ENCODE assay signal across 9 cellular contexts in genomic region chr10:106401967-106402366, GRCh38.
"Had no signal": no experiment of that assay in that cellular context is flagged by ENCODE, and none has a peak within 500 bp of the region (broad histone marks: within the 10 kb centered on the region; RNA-seq: fewer than 3 reads in every experiment).

No MANE protein-coding gene starts in this region.

- H3K27ac Mint-ChIP-seq: GM23338, H9, HFFc6 had no signal

- H3K4me3 Mint-ChIP-seq: GM23338, H9, HFFc6 had no signal

- ATAC-seq: GM23338, HCT116, K562 had no signal

- H3K9me3 Mint-ChIP-seq: GM23338, H9, HFFc6 had no signal

- H3K4me3 ChIP-seq: GM23338, K562 had no signal

- H2AFZ ChIP-seq: GM23338 had no signal

- FAIRE-seq: H1, H54, HTR-8/SVneo, K562 had no signal

- DNase-seq: H9, HFFc6, KG1 had no signal
